In genomic region chr15:43769584-43770228, GRCh38 we compare ENCODE assay signal across 1 cellular context.
TF ChIP-seq lines count a peak whose summit lies in the region.

No MANE protein-coding gene starts in this region.

TF ChIP-seq in SK-N-SH treated with all-trans-retinoic acid at 6 μM for 48 hours, 23 proteins besides CTCF, POLR2A, EP300 and RAD21 (continued from another document):
- TF ChIP-seq, protein P1, sequence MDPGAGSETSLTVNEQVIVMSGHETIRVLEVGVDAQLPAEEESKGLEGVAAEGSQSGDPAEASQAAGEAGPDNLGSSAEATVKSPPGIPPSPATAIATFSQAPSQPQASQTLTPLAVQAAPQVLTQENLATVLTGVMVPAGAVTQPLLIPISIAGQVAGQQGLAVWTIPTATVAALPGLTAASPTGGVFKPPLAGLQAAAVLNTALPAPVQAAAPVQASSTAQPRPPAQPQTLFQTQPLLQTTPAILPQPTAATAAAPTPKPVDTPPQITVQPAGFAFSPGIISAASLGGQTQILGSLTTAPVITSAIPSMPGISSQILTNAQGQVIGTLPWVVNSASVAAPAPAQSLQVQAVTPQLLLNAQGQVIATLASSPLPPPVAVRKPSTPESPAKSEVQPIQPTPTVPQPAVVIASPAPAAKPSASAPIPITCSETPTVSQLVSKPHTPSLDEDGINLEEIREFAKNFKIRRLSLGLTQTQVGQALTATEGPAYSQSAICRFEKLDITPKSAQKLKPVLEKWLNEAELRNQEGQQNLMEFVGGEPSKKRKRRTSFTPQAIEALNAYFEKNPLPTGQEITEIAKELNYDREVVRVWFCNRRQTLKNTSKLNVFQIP (CRISPR knock-in tag; IDR thresholded peaks at IDR 0.05; ENCODE audit: borderline replicate concordance, low read depth), result no peak
- no peak for TF ChIP-seq RARB (CRISPR knock-in tag; IDR thresholded peaks at IDR 0.05)
TF ChIP-seq in SK-N-SH treated with all-trans-retinoic acid at 6 μM for 48 hours: peak in this region for 0.
